ENCODE assay signal across 26 cellular contexts in genomic region chr14:90429236-90429635, GRCh38.
"Had no signal": no experiment of that assay in that cellular context is flagged by ENCODE, and none has a peak within 500 bp of the region (broad histone marks: within the 10 kb centered on the region; RNA-seq: fewer than 3 reads in every experiment).

No MANE protein-coding gene starts in this region.

- ATAC-seq: natural killer cell treated with Interleukin-12 subunit alpha and Interleukin-12 subunit beta and Interleukin-15 and Interleukin-18, amount 100 ng/mL, for 72 hours; pancreas; psoas muscle; right cardiac atrium; sciatic nerve; stimulated activated effector memory CD8-positive, alpha-beta T cell treated with anti-CD3 and anti-CD28 coated beads, Interleukin-12 subunit alpha, Interleukin-12 subunit beta, amount 100 ng/mL, for 72 hours had no signal

- H3K36me3 ChIP-seq: neutrophil, pancreas, stomach, thoracic aorta, thyroid gland, tibial nerve, upper lobe of left lung, vagina had no signal

- DNase-seq: naive thymus-derived CD8-positive, alpha-beta T cell; nephron progenitor cell; nucleus accumbens; pancreas; psoas muscle; right cardiac atrium; stimulated activated CD4-positive, alpha-beta T cell treated with anti-CD3 and anti-CD28 coated beads, Interleukin-15, amount 100 ng/mL, for 24 hours; stimulated activated CD4-positive, alpha-beta T cell treated with anti-CD3 and anti-CD28 coated beads, Interleukin-2, amount 100 ng/mL, for 24 hours; stimulated activated CD4-positive, alpha-beta T cell treated with anti-CD3 and anti-CD28 coated beads, Interleukin-2, amount 100 ng/mL, for 48 hours; stimulated activated CD4-positive, alpha-beta T cell treated with anti-CD3 and anti-CD28 coated beads, Interleukin-4, amount 100 ng/mL, for 24 hours; stimulated activated naive B cell treated with anti-CD40 and anti-IgM and Interleukin-4, amounts not matched to agents 10 μg/mL and 1 μg/mL and 100 μg/mL, for 72 hours; stimulated activated naive CD4-positive, alpha-beta T cell treated with Interleukin-2 at 50 U/mL for 16 hours; stomach; thyroid gland; trophoblast cell; upper lobe of left lung had no signal

- H3K4me2 ChIP-seq: smooth muscle cell had no signal

- H3K27ac ChIP-seq: neutrophil, pancreas, psoas muscle, stomach, thoracic aorta, thyroid gland, tibial nerve, upper lobe of left lung, vagina had no signal

- H3K9me3 ChIP-seq: neutrophil, pancreas, psoas muscle, stomach, thoracic aorta, thyroid gland, upper lobe of left lung, vagina had no signal

- H3K4me1 ChIP-seq: pancreas, vagina had no signal

- H3K4me3 ChIP-seq: pancreas, psoas muscle, skin epidermis, smooth muscle cell, stomach, thoracic aorta, thyroid gland, tibial nerve, upper lobe of left lung, vagina had no signal

- H3K27me3 ChIP-seq: neutrophil, pancreas, stomach, thyroid gland, tibial nerve, upper lobe of left lung, vagina had no signal

- FAIRE-seq: pancreas, urothelium cell line had no signal
